ENCODE assay signal across 9 cellular contexts in genomic region chr1:61157420-61157987, GRCh38.
DNase-seq lines count a peak whose midpoint lies in the region; ATAC-seq, FAIRE-seq and TF ChIP-seq lines count a peak whose summit lies in the region.
"Had no signal": no experiment of that assay in that cellular context is flagged by ENCODE, and none has a peak within 500 bp of the region (broad histone marks: within the 10 kb centered on the region; RNA-seq: fewer than 3 reads in every experiment).

No MANE protein-coding gene starts in this region.

- H3K27ac Mint-ChIP-seq in activated CD4-positive, alpha-beta T cell treated with anti-CD3 and anti-CD28 coated beads, Interleukin-2, amount 10 ng/mL, durations not matched to agents 7 days and 5 days = no peak overlapping the region

- no peak for TF ChIP-seq POLR2A in adrenal gland (IDR thresholded peaks at IDR 0.05)

- peak; percentile 9 for DNase-seq in activated CD4-positive, alpha-beta T cell treated with anti-CD3 and anti-CD28 coated beads, Interleukin-2, amount 10 ng/mL, durations not matched to agents 7 days and 5 days
- no peak for DNase-seq in activated CD4-positive, alpha-beta T cell treated with anti-CD3 and anti-CD28 coated beads, Interleukin-2, amount 50 U/mL, for 1 hour
- peak; percentile 45 for DNase-seq in amniotic stem cell (lab: John Stamatoyannopoulos, UW)
- DNase-seq in keratinocyte (ENCODE audit: low read depth, low spot score) = no peak
- no peak for DNase-seq in upper lobe of right lung
- DNase-seq in adrenal gland = no peak
- DNase-seq: BE2C had no signal

- H3K27ac ChIP-seq in keratinocyte (ENCODE audit: control insufficient read depth, insufficient read depth, low read length) (peak overlapping the region; percentile 31), upper lobe of right lung (no peak overlapping the region), adrenal gland (peak overlapping the region in 1 of 5 donors; percentile 35)

- ATAC-seq in upper lobe of right lung (peak; percentile 77), GM18519 (IDR thresholded peaks at IDR 0.05; ENCODE audit: low FRiP score, unreplicated experiment) (no peak), HG02678 (IDR thresholded peaks at IDR 0.05; ENCODE audit: unreplicated experiment) (no peak)

- H3K4me1 Mint-ChIP-seq in activated CD4-positive, alpha-beta T cell treated with anti-CD3 and anti-CD28 coated beads, Interleukin-2, amount 10 ng/mL, durations not matched to agents 7 days and 5 days = peaks cover 22% of the 10 kb centered on the region

- peak; percentile 87 for FAIRE-seq in keratinocyte (lab: Jason Lieb, UNC)

- 35 to 48% (median 41%) methylated on average over 3 of the region's 3 CpGs for WGBS in adrenal gland, 4 donors

- peak overlapping the region; percentile 51 for H3K4me2 ChIP-seq in keratinocyte (ENCODE audit: control insufficient read depth, extremely low read depth, insufficient read depth, low read depth, low read length)

- dilution Hi-C loops in keratinocyte (cut with MboI; ENCODE audit: extremely low pct_ligation_motif_present, low sequenced_read_pairs) = no loop called here

- no peak overlapping the region for H2AFZ ChIP-seq in keratinocyte (ENCODE audit: control insufficient read depth, low read length)

- H3K9ac ChIP-seq in keratinocyte (ENCODE audit: control insufficient read depth, extremely low read depth, insufficient read depth, low read length) = peak overlapping the region; percentile 13

- no peaks in the 10 kb centered on the region for H4K20me1 ChIP-seq in keratinocyte (ENCODE audit: control insufficient read depth, extremely low read depth, insufficient read depth, low read length)

- CTCF ChIA-PET in activated CD4-positive, alpha-beta T cell treated with anti-CD3 and anti-CD28 coated beads, Interleukin-2, amount 10 ng/mL, durations not matched to agents 7 days and 5 days (lab: Charles Lee) = interaction anchor here (0.6 to 2.3 kb wide), 2 partner anchors 108 to 636 kb away, joined by 4 to 7 read pairs; no protein-coding TSS in a partner anchor

- H3K36me3 ChIP-seq in keratinocyte (ENCODE audit: control insufficient read depth in 2 of 2, extremely low read depth in 1 of 2, insufficient read depth in 2 of 2, low read length in 2 of 2) = peaks cover 0 to 4% of the 10 kb centered on the region in 2 experiments
- no peaks in the 10 kb centered on the region for H3K36me3 ChIP-seq in upper lobe of right lung
- H3K36me3 ChIP-seq in adrenal gland (replicated peaks in 1 of 2) = no peaks in the 10 kb centered on the region
- H3K36me3 ChIP-seq: BE2C had no signal

- intact Hi-C loops in upper lobe of right lung (cut with DNase I) = no loop called here
- intact Hi-C loops in adrenal gland (cut with DNase I) = no loop called here

- no peaks in the 10 kb centered on the region for H3K9me3 ChIP-seq in keratinocyte (ENCODE audit: control insufficient read depth, low read depth, low read length)
- H3K9me3 ChIP-seq in upper lobe of right lung = no peaks in the 10 kb centered on the region
- H3K9me3 ChIP-seq in adrenal gland (replicated peaks in 1 of 3) = no peaks in the 10 kb centered on the region
- H3K9me3 ChIP-seq: BE2C had no signal

- H3K4me3 ChIP-seq in keratinocyte (ENCODE audit: control insufficient read depth in 2 of 3, extremely low read depth in 1 of 3, insufficient read depth in 2 of 3, low read depth in 1 of 3, low read length in 3 of 3) (no peak overlapping the region), upper lobe of right lung (no peak overlapping the region), adrenal gland (no peak overlapping the region)

- H3K4me1 ChIP-seq in keratinocyte (ENCODE audit: control insufficient read depth, extremely low read depth, insufficient read depth, low read length) (peaks cover 28% of the 10 kb centered on the region), upper lobe of right lung (peaks cover 23% of the 10 kb centered on the region), adrenal gland (replicated peaks in 1 of 2) (peaks cover 11 to 33% of the 10 kb centered on the region in 2 donors)
- H3K4me1 ChIP-seq: BE2C had no signal

- no peaks in the 10 kb centered on the region for H3K36me3 Mint-ChIP-seq in activated CD4-positive, alpha-beta T cell treated with anti-CD3 and anti-CD28 coated beads, Interleukin-2, amount 10 ng/mL, durations not matched to agents 7 days and 5 days (ENCODE audit: low read depth)

- TF ChIP-seq CTCF in keratinocyte (optimal IDR thresholded peaks at IDR 0.05 in 1 of 3, IDR thresholded peaks at IDR 0.05 in 1 of 3, conservative IDR thresholded peaks at IDR 0.05 in 1 of 3; ENCODE audit: extremely low read depth in 1 of 3, insufficient read depth in 2 of 3, low read length in 3 of 3) (no peak), upper lobe of right lung (IDR thresholded peaks at IDR 0.05) (no peak), adrenal gland (IDR thresholded peaks at IDR 0.05) (no peak)

- H3K9me1 ChIP-seq in keratinocyte (ENCODE audit: control insufficient read depth, extremely low read depth, insufficient read depth, low read length) = peaks cover 2% of the 10 kb centered on the region

- POLR2A ChIA-PET in activated CD4-positive, alpha-beta T cell treated with anti-CD3 and anti-CD28 coated beads, Interleukin-2, amount 10 ng/mL, durations not matched to agents 7 days and 5 days (lab: Charles Lee) = interaction anchor here (0.5 kb wide), 1 partner anchor 32 kb away, joined by 4 read pairs; no protein-coding TSS in a partner anchor

- H3K27me3 ChIP-seq in keratinocyte (ENCODE audit: control insufficient read depth, extremely low read depth, insufficient read depth, low read length) (no peaks in the 10 kb centered on the region), upper lobe of right lung (no peaks in the 10 kb centered on the region), adrenal gland (no peaks in the 10 kb centered on the region)
- H3K27me3 ChIP-seq: BE2C had no signal

- H3K9me3 Mint-ChIP-seq in activated CD4-positive, alpha-beta T cell treated with anti-CD3 and anti-CD28 coated beads, Interleukin-2, amount 10 ng/mL, durations not matched to agents 7 days and 5 days = no peaks in the 10 kb centered on the region

- peaks cover 6% of the 10 kb centered on the region for H3K27me3 Mint-ChIP-seq in activated CD4-positive, alpha-beta T cell treated with anti-CD3 and anti-CD28 coated beads, Interleukin-2, amount 10 ng/mL, durations not matched to agents 7 days and 5 days

- peaks cover 3% of the 10 kb centered on the region for H3K79me2 ChIP-seq in keratinocyte (ENCODE audit: control insufficient read depth, insufficient read depth, low read length)

- no peak overlapping the region for H3K4me3 Mint-ChIP-seq in activated CD4-positive, alpha-beta T cell treated with anti-CD3 and anti-CD28 coated beads, Interleukin-2, amount 10 ng/mL, durations not matched to agents 7 days and 5 days

Comparison
In these comparisons a context has a peak if more than half of its experiments do, and no peak if none do; other contexts are left out.
1. DNase-seq: peak in activated CD4-positive, alpha-beta T cell treated with anti-CD3 and anti-CD28 coated beads, Interleukin-2, amount 10 ng/mL, durations not matched to agents 7 days and 5 days (single experiment) and amniotic stem cell (single experiment); none in activated CD4-positive, alpha-beta T cell treated with anti-CD3 and anti-CD28 coated beads, Interleukin-2, amount 50 U/mL, for 1 hour (single experiment), keratinocyte (single experiment), upper lobe of right lung (single experiment) and adrenal gland (0 of 7).